Comparison of ENCODE assay signal across 21 cellular contexts in the genomic region with DNA sequence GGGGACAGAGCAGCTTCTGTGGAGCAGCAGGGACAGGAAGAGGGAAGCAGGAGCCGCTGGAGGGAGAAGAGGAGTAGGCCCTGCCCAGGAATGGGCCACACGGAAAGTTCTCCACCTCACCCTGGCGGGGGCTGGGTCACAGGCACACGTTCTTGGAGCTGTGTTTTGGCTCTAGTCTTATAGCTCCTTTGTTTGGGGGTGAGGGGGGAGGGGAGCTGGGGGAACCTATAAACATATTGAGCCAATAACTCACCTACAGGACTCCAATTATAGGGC.
DNase-seq lines count a peak whose midpoint lies in the region; ATAC-seq and TF ChIP-seq lines count a peak whose summit lies in the region.
"Had no signal": no experiment of that assay in that cellular context is flagged by ENCODE, and none has a peak within 500 bp of the region (broad histone marks: within the 10 kb centered on the region; RNA-seq: fewer than 3 reads in every experiment).

No MANE protein-coding gene starts in this region.

- no peaks in the 10 kb centered on the region for H3K9me3 ChIP-seq in PC-3 (ENCODE audit: low read length)
- H3K9me3 ChIP-seq in esophagus squamous epithelium, result no peaks in the 10 kb centered on the region
- H3K9me3 ChIP-seq in prostate gland, result no peaks in the 10 kb centered on the region
- H3K9me3 ChIP-seq: breast epithelium, tibial nerve had no signal

- H3K9ac ChIP-seq in PC-3 (ENCODE audit: low read length), result peak overlapping the region; percentile 14; the same call in 1 of the 2 replicates

- TF ChIP-seq POLR2A in esophagus squamous epithelium (IDR thresholded peaks at IDR 0.05) (no peak), prostate gland (IDR thresholded peaks at IDR 0.05) (no peak)

- H3K79me2 ChIP-seq in ACC112 (ENCODE audit: control insufficient read depth, insufficient read depth, low read length, unreplicated experiment) (no peaks in the 10 kb centered on the region), PC-3 (ENCODE audit: low read length) (no peaks in the 10 kb centered on the region)

- no peak overlapping the region for H3K4me2 ChIP-seq in PC-3 (ENCODE audit: low read length)

- no peaks in the 10 kb centered on the region for H4K20me1 ChIP-seq in PC-3 (ENCODE audit: low read length)

- POLR2A ChIA-PET in PC-3 (lab: Charles Lee; ENCODE audit: unreplicated experiment), result no interaction called here

- no peak for DNase-seq in PC-3
- DNase-seq in esophagus squamous epithelium (lab: John Stamatoyannopoulos, UW), result no peak
- DNase-seq in prostate gland (ENCODE audit: low spot score), result no peak
- DNase-seq in globus pallidus (ENCODE audit: low spot score), result no peak
- DNase-seq in H7, result no peak
- DNase-seq: activated CD8-positive, alpha-beta T cell treated with anti-CD3 and anti-CD28 coated beads, Interleukin-2, amount 10 ng/mL, durations not matched to agents 7 days and 5 days; activated naive CD8-positive, alpha-beta T cell treated with anti-CD3 and anti-CD28 coated beads, Interleukin-2, amount 10 ng/mL, durations not matched to agents 7 days and 5 days; activated T-cell treated with anti-CD3 and anti-CD28 coated beads, Interleukin-2, amount 50 U/mL, for 48 hours; COR-L47; H9; immature natural killer cell; NCI-H187 treated with DMSO at 0.1 percent for 48 hours; stimulated activated CD4-positive, alpha-beta T cell treated with anti-CD3 and anti-CD28 coated beads, Interleukin-15, amount 100 ng/mL, for 24 hours; T-helper 2 cell had no signal

- H2AFZ ChIP-seq in ACC112 (ENCODE audit: low read length, unreplicated experiment), result no peak overlapping the region
- no peak overlapping the region for H2AFZ ChIP-seq in PC-3 (ENCODE audit: low read length)

- no CpG with 5 or more reads among the region's 4 CpGs for WGBS in esophagus squamous epithelium, 2 donors
- WGBS in prostate gland, result 39% methylated on average over 4 of the region's 4 CpGs

- CTCF ChIA-PET in PC-3 (lab: Charles Lee), result no interaction called here

- no peaks in the 10 kb centered on the region for H3K36me3 ChIP-seq in ACC112 (ENCODE audit: insufficient read depth, low read length)
- H3K36me3 ChIP-seq in PC-3 (ENCODE audit: low read depth, low read length), result no peaks in the 10 kb centered on the region
- no peaks in the 10 kb centered on the region for H3K36me3 ChIP-seq in esophagus squamous epithelium
- H3K36me3 ChIP-seq in prostate gland, result no peaks in the 10 kb centered on the region
- no peaks in the 10 kb centered on the region for H3K36me3 ChIP-seq in H7 (replicated peaks; ENCODE audit: control insufficient read depth, insufficient read depth, low read length)
- H3K36me3 ChIP-seq: breast epithelium, tibial nerve had no signal

- H3K9me2 ChIP-seq in PC-3 (replicated peaks; ENCODE audit: low read length), result no peaks in the 10 kb centered on the region

- no peak for ATAC-seq in PC-3
- no peak for ATAC-seq in HG03439 (IDR thresholded peaks at IDR 0.05; ENCODE audit: unreplicated experiment)
- no peak for ATAC-seq in esophagus mucosa
- ATAC-seq: activated CD8-positive, alpha-beta T cell treated with anti-CD3 and anti-CD28 coated beads, Interleukin-2, amount 10 ng/mL, durations not matched to agents 7 days and 5 days; Right ventricle myocardium inferior; WTC11 had no signal

- no peak overlapping the region for H3K4me3 ChIP-seq in ACC112 (ENCODE audit: low read depth, low read length)
- H3K4me3 ChIP-seq in PC-3 (ENCODE audit: low read length), result no peak overlapping the region
- no peak overlapping the region for H3K4me3 ChIP-seq in esophagus squamous epithelium
- H3K4me3 ChIP-seq in prostate gland, result no peak overlapping the region
- H3K4me3 ChIP-seq in H7 (ENCODE audit: insufficient read depth, low read depth, low read length), result no peak overlapping the region
- H3K4me3 ChIP-seq: breast epithelium, tibial nerve had no signal

- intact Hi-C loops in PC-3 (cut with micrococcal nuclease), result no loop called here
- intact Hi-C loops in esophagus squamous epithelium (cut with DNase I), result no loop called here
- intact Hi-C loops in prostate gland (cut with DNase I), result loop anchor here (10.0 kb wide), 1 partner anchor 105 kb away; the partner anchor contains the start of gene RYBP

- H3K27ac ChIP-seq in ACC112 (ENCODE audit: low read depth, low read length), result peak overlapping the region; percentile 75
- H3K27ac ChIP-seq in PC-3 (ENCODE audit: low read length), result peak overlapping the region; percentile 85
- peak overlapping the region; percentile 51 to 81 (median 74) for H3K27ac ChIP-seq in esophagus squamous epithelium
- peak overlapping the region; percentile 8 to 53 for H3K27ac ChIP-seq in prostate gland

- H3F3A ChIP-seq in PC-3 (ENCODE audit: low read length, unreplicated experiment), result no peaks in the 10 kb centered on the region

- no peaks in the 10 kb centered on the region for H3K27me3 ChIP-seq in ACC112 (ENCODE audit: insufficient read depth, low read length)
- H3K27me3 ChIP-seq in PC-3 (ENCODE audit: low read length), result no peaks in the 10 kb centered on the region
- no peaks in the 10 kb centered on the region for H3K27me3 ChIP-seq in esophagus squamous epithelium
- no peaks in the 10 kb centered on the region for H3K27me3 ChIP-seq in prostate gland (replicated peaks; ENCODE audit: insufficient read depth)
- no peaks in the 10 kb centered on the region for H3K27me3 ChIP-seq in H7 (ENCODE audit: control insufficient read depth, insufficient read depth, low read length)
- H3K27me3 ChIP-seq: breast epithelium, tibial nerve had no signal

- TF ChIP-seq CTCF in PC-3 (conservative IDR thresholded peaks at IDR 0.05; ENCODE audit: low read depth, low read length) (no peak), esophagus squamous epithelium (IDR thresholded peaks at IDR 0.05) (no peak), prostate gland (IDR thresholded peaks at IDR 0.05) (no peak)

- peaks cover 28% of the 10 kb centered on the region for H3K4me1 ChIP-seq in ACC112 (ENCODE audit: control insufficient read depth, insufficient read depth, low read length, unreplicated experiment)
- H3K4me1 ChIP-seq in PC-3 (ENCODE audit: insufficient read depth, low read length), result peaks cover 22% of the 10 kb centered on the region
- H3K4me1 ChIP-seq in esophagus squamous epithelium, result peaks cover 16 to 50% (median 20%) of the 10 kb centered on the region in 3 donors
- H3K4me1 ChIP-seq in prostate gland (replicated peaks), result peaks cover 17% of the 10 kb centered on the region
- H3K4me1 ChIP-seq: breast epithelium had no signal

- no TSS peak for BruUV-seq in PC-3 (replicated peaks; lab: Mats Ljungman, UMichigan)

Comparison
In these comparisons a context has a peak if more than half of its experiments do, and no peak if none do; other contexts are left out.
1. H3K27ac ChIP-seq: peak in every context shown above with its lines; median percentile 85 in PC-3; 75 in ACC112; 74 in esophagus squamous epithelium; 30 in prostate gland.